Comparison of ENCODE assay signal across 30 cellular contexts in genomic region chr4:117479673-117480072, GRCh38.
DNase-seq lines count a peak whose midpoint lies in the region; ATAC-seq, FAIRE-seq and TF ChIP-seq lines count a peak whose summit lies in the region.
"Had no signal": no experiment of that assay in that cellular context is flagged by ENCODE, and none has a peak within 500 bp of the region (broad histone marks: within the 10 kb centered on the region; RNA-seq: fewer than 3 reads in every experiment).

No MANE protein-coding gene starts in this region.

- FAIRE-seq in HepG2 (lab: Jason Lieb, UNC) = no peak
- FAIRE-seq: astrocyte, HTR-8/SVneo had no signal

- H3K9me3 ChIP-seq in HepG2 (ENCODE audit: low read length) = no peaks in the 10 kb centered on the region
- H3K9me3 ChIP-seq in right lobe of liver = no peaks in the 10 kb centered on the region
- H3K9me3 ChIP-seq in naive thymus-derived CD4-positive, alpha-beta T cell (ENCODE audit: control insufficient read depth in 2 of 3, low read length in 3 of 3) = no peaks in the 10 kb centered on the region
- no peaks in the 10 kb centered on the region for H3K9me3 ChIP-seq in suprapubic skin
- H3K9me3 ChIP-seq: heart right ventricle, left lung, sigmoid colon had no signal

- H3K36me3 ChIP-seq in HepG2 (replicated peaks in 1 of 2; ENCODE audit: control insufficient read depth in 1 of 2, insufficient read depth in 2 of 2, low read length in 2 of 2) = no peaks in the 10 kb centered on the region
- no peaks in the 10 kb centered on the region for H3K36me3 ChIP-seq in right lobe of liver
- H3K36me3 ChIP-seq in GM23338 (ENCODE audit: insufficient read depth) = no peaks in the 10 kb centered on the region; the same call in 1 of the 2 replicates
- H3K36me3 ChIP-seq in naive thymus-derived CD4-positive, alpha-beta T cell (ENCODE audit: control insufficient read depth in 2 of 3, insufficient read depth in 3 of 3, low read length in 3 of 3) = no peaks in the 10 kb centered on the region
- no peaks in the 10 kb centered on the region for H3K36me3 ChIP-seq in suprapubic skin
- H3K36me3 ChIP-seq: heart right ventricle, left lung, sigmoid colon had no signal

- H3K4me1 Mint-ChIP-seq in GM23338 = peaks cover 12% of the 10 kb centered on the region
- H3K4me1 Mint-ChIP-seq in activated naive CD8-positive, alpha-beta T cell treated with anti-CD3 and anti-CD28 coated beads, Interleukin-2, amount 50 U/mL, for 24 hours = no peaks in the 10 kb centered on the region
- H3K4me1 Mint-ChIP-seq in naive thymus-derived CD4-positive, alpha-beta T cell = no peaks in the 10 kb centered on the region
- H3K4me1 Mint-ChIP-seq: central memory CD8-positive, alpha-beta T cell; stimulated activated effector memory CD8-positive, alpha-beta T cell treated with anti-CD3 and anti-CD28 coated beads, Interleukin-12 subunit alpha, Interleukin-12 subunit beta, amount 100 ng/mL, for 72 hours had no signal

- H3K27me3 Mint-ChIP-seq in GM23338 (ENCODE audit: insufficient read depth, low read depth, poor library complexity) = no peaks in the 10 kb centered on the region
- H3K27me3 Mint-ChIP-seq in activated naive CD8-positive, alpha-beta T cell treated with anti-CD3 and anti-CD28 coated beads, Interleukin-2, amount 50 U/mL, for 24 hours = no peaks in the 10 kb centered on the region
- H3K27me3 Mint-ChIP-seq in naive thymus-derived CD4-positive, alpha-beta T cell = no peaks in the 10 kb centered on the region
- H3K27me3 Mint-ChIP-seq: CD4-positive, alpha-beta memory T cell; central memory CD8-positive, alpha-beta T cell; natural killer cell treated with Interleukin-12 subunit alpha and Interleukin-12 subunit beta and Interleukin-15 and Interleukin-18, amount 100 ng/mL, for 72 hours had no signal

- no peaks in the 10 kb centered on the region for H3K9me2 ChIP-seq in GM23338 (ENCODE audit: insufficient read depth)

- DNase-seq in HepG2 (ENCODE audit: low spot score) (no peak), right lobe of liver (no peak), GM23338 (ENCODE audit: low spot score) (no peak), HK-2 (ENCODE audit: unreplicated experiment) (no peak), suprapubic skin (ENCODE audit: low spot score in 2 of 2) (no peak)
- DNase-seq in activated naive CD8-positive, alpha-beta T cell treated with anti-CD3 and anti-CD28 coated beads, Interleukin-2, amount 50 U/mL, for 24 hours = no peak
- DNase-seq in stimulated activated CD4-positive, alpha-beta T cell treated with anti-CD3 and anti-CD28 coated beads, Interleukin-1b, Interleukin-23, amount 100 ng/mL, for 48 hours = peak; percentile 5
- no peak for DNase-seq in naive thymus-derived CD4-positive, alpha-beta T cell
- DNase-seq: activated gamma-delta T cell treated with Interleukin-2 at 50 U/mL for 16 hours; CD4-positive, alpha-beta memory T cell; dorsolateral prefrontal cortex; GDM1; heart right ventricle; HFFc6; Karpas-422; left lung; midbrain; NCI-H1092 treated with DMSO at 0.1 percent for 48 hours; NCI-H1930; NCI-H226; NCI-H774; sigmoid colon had no signal

- H3K4me3 ChIP-seq in HepG2 (replicated peaks in 1 of 3; ENCODE audit: insufficient read depth in 1 of 3, low read depth in 2 of 3, low read length in 3 of 3) (no peak overlapping the region), right lobe of liver (no peak overlapping the region), GM23338 (no peak overlapping the region), suprapubic skin (no peak overlapping the region)
- H3K4me3 ChIP-seq in naive thymus-derived CD4-positive, alpha-beta T cell (ENCODE audit: low read length) = no peak overlapping the region
- H3K4me3 ChIP-seq: dorsolateral prefrontal cortex, heart right ventricle, left lung, sigmoid colon had no signal

- H3F3A ChIP-seq in GM23338 (replicated peaks; ENCODE audit: low read depth) = no peaks in the 10 kb centered on the region

- H3K4me2 ChIP-seq in HepG2 (ENCODE audit: low read depth, low read length) (no peak overlapping the region), GM23338 (no peak overlapping the region)

- BruUV-seq in HepG2 (replicated peaks; lab: Mats Ljungman, UMichigan) = no TSS peak

- H3K9ac ChIP-seq in HepG2 (ENCODE audit: insufficient read depth, low read depth, low read length) = no peak overlapping the region
- H3K9ac ChIP-seq: parathyroid adenoma had no signal

- in situ Hi-C loops in HepG2 (cut with HindIII; ENCODE audit: extremely low pct_ligation_motif_present, low pct_unique_long_range_greater_than_20kb) = no loop called here

- TF ChIP-seq EP300 in HepG2 (IDR thresholded peaks at IDR 0.05; ENCODE audit: low read depth in 2 of 2, low read length in 2 of 2) (no peak), HepG2 (CRISPR knock-in tag; IDR thresholded peaks at IDR 0.05; ENCODE audit: borderline replicate concordance) (no peak), suprapubic skin (IDR thresholded peaks at IDR 0.05) (no peak)

- H3K4me1 ChIP-seq in HepG2 (ENCODE audit: insufficient read depth, low read length) (no peaks in the 10 kb centered on the region), right lobe of liver (no peaks in the 10 kb centered on the region), GM23338 (ENCODE audit: insufficient read depth) (peaks cover 9% of the 10 kb centered on the region; the same call in 1 of the 2 replicates), suprapubic skin (no peaks in the 10 kb centered on the region)
- no peaks in the 10 kb centered on the region for H3K4me1 ChIP-seq in naive thymus-derived CD4-positive, alpha-beta T cell (ENCODE audit: control insufficient read depth in 2 of 2, insufficient read depth in 2 of 2, low read length in 2 of 2)
- H3K4me1 ChIP-seq: heart right ventricle, left lung, parathyroid adenoma, sigmoid colon had no signal

- no peaks in the 10 kb centered on the region for H3K9me3 Mint-ChIP-seq in GM23338
- H3K9me3 Mint-ChIP-seq in activated naive CD8-positive, alpha-beta T cell treated with anti-CD3 and anti-CD28 coated beads, Interleukin-2, amount 50 U/mL, for 24 hours = no peaks in the 10 kb centered on the region
- H3K9me3 Mint-ChIP-seq in naive thymus-derived CD4-positive, alpha-beta T cell = peaks cover 0 to 13% (median 0%) of the 10 kb centered on the region in 11 donors
- H3K9me3 Mint-ChIP-seq: WTC11 had no signal

- H3K27ac ChIP-seq in HepG2 (ENCODE audit: extremely low read length, insufficient read depth, low read length) = no peak overlapping the region
- no peak overlapping the region for H3K27ac ChIP-seq in right lobe of liver
- H3K27ac ChIP-seq in GM23338 (ENCODE audit: low read depth) = no peak overlapping the region
- H3K27ac ChIP-seq in naive thymus-derived CD4-positive, alpha-beta T cell (ENCODE audit: low read depth, low read length) = no peak overlapping the region
- H3K27ac ChIP-seq in suprapubic skin = no peak overlapping the region
- H3K27ac ChIP-seq: dorsolateral prefrontal cortex, heart right ventricle, left lung, parathyroid adenoma, RWPE1, sigmoid colon had no signal

- no peaks in the 10 kb centered on the region for H4K20me1 ChIP-seq in HepG2 (ENCODE audit: insufficient read depth, low read length)
- no peaks in the 10 kb centered on the region for H4K20me1 ChIP-seq in GM23338 (replicated peaks; ENCODE audit: insufficient read depth)

- no peak overlapping the region for H3K4me3 Mint-ChIP-seq in GM23338
- H3K4me3 Mint-ChIP-seq in activated naive CD8-positive, alpha-beta T cell treated with anti-CD3 and anti-CD28 coated beads, Interleukin-2, amount 50 U/mL, for 24 hours = no peak overlapping the region
- no peak overlapping the region for H3K4me3 Mint-ChIP-seq in naive thymus-derived CD4-positive, alpha-beta T cell
- H3K4me3 Mint-ChIP-seq: CD4-positive, alpha-beta memory T cell; central memory CD8-positive, alpha-beta T cell; HFFc6; natural killer cell treated with Interleukin-12 subunit alpha and Interleukin-12 subunit beta and Interleukin-15 and Interleukin-18, amount 100 ng/mL, for 72 hours; stimulated activated effector memory CD8-positive, alpha-beta T cell treated with anti-CD3 and anti-CD28 coated beads, Interleukin-12 subunit alpha, Interleukin-12 subunit beta, amount 100 ng/mL, for 72 hours; WTC11 had no signal

- H3K27ac Mint-ChIP-seq in GM23338 = no peak overlapping the region
- no peak overlapping the region for H3K27ac Mint-ChIP-seq in activated naive CD8-positive, alpha-beta T cell treated with anti-CD3 and anti-CD28 coated beads, Interleukin-2, amount 50 U/mL, for 24 hours
- H3K27ac Mint-ChIP-seq in naive thymus-derived CD4-positive, alpha-beta T cell = no peak overlapping the region
- H3K27ac Mint-ChIP-seq: CD4-positive, alpha-beta memory T cell; HFFc6; natural killer cell treated with Interleukin-12 subunit alpha and Interleukin-12 subunit beta and Interleukin-15 and Interleukin-18, amount 100 ng/mL, for 72 hours; stimulated activated effector memory CD8-positive, alpha-beta T cell treated with anti-CD3 and anti-CD28 coated beads, Interleukin-12 subunit alpha, Interleukin-12 subunit beta, amount 100 ng/mL, for 72 hours; WTC11 had no signal

- TF ChIP-seq CTCF in HepG2 (CRISPR knock-in tag; IDR thresholded peaks at IDR 0.05) (no peak), right lobe of liver (IDR thresholded peaks at IDR 0.05) (no peak), GM23338 (conservative IDR thresholded peaks at IDR 0.05; ENCODE audit: low read depth in 2 of 2) (no peak), suprapubic skin (IDR thresholded peaks at IDR 0.05) (no peak)

- H2AFZ ChIP-seq in HepG2 (ENCODE audit: low read length) = peak overlapping the region; percentile 5
- 0 out of 2 replicates have a peak overlapping the region, but pooled peaks have one; percentile 5 for H2AFZ ChIP-seq in GM23338
- H2AFZ ChIP-seq: parathyroid adenoma had no signal

- 21% methylated on average over 6 of the region's 6 CpGs for WGBS in HepG2 (ENCODE audit: low lambda C conversion rate)
- 80% methylated on average over 6 of the region's 6 CpGs for WGBS in right lobe of liver (ENCODE audit: insufficient coverage, low coverage, low lambda C conversion rate, missing lambda C conversion rate)
- WGBS in suprapubic skin = 69% methylated on average over 6 of the region's 6 CpGs

- H3K27me3 ChIP-seq in HepG2 (ENCODE audit: control insufficient read depth in 1 of 2, insufficient read depth in 2 of 2, low read length in 2 of 2) (no peaks in the 10 kb centered on the region), right lobe of liver (no peaks in the 10 kb centered on the region), GM23338 (ENCODE audit: insufficient read depth) (no peaks in the 10 kb centered on the region), suprapubic skin (no peaks in the 10 kb centered on the region)
- H3K27me3 ChIP-seq in naive thymus-derived CD4-positive, alpha-beta T cell (ENCODE audit: control insufficient read depth in 2 of 2, insufficient read depth in 2 of 2, low read length in 2 of 2) = no peaks in the 10 kb centered on the region
- H3K27me3 ChIP-seq: dorsolateral prefrontal cortex, heart right ventricle, left lung, sigmoid colon had no signal

- CTCF ChIA-PET in HepG2 (lab: Yijun Ruan, JAX; ENCODE audit: low intra/inter-chr PET ratio, low total read pairs) = no interaction called here
- CTCF ChIA-PET in naive thymus-derived CD4-positive, alpha-beta T cell (lab: Charles Lee) = no interaction called here

- no peak for TF ChIP-seq RAD21 in HepG2 (CRISPR knock-in tag; IDR thresholded peaks at IDR 0.05)

- intact Hi-C loops in HepG2 (cut with micrococcal nuclease; ENCODE audit: unreplicated experiment) (no loop called here), right lobe of liver (cut with DNase I) (no loop called here)
- intact Hi-C loops in naive thymus-derived CD4-positive, alpha-beta T cell (cut with micrococcal nuclease) = no loop called here

- ATAC-seq in HepG2 = no peak
- no peak for ATAC-seq in right lobe of liver
- ATAC-seq in GM23338 = no peak
- ATAC-seq in activated naive CD8-positive, alpha-beta T cell treated with anti-CD3 and anti-CD28 coated beads, Interleukin-2, amount 50 U/mL, for 24 hours = peak; percentile 36
- no peak for ATAC-seq in naive thymus-derived CD4-positive, alpha-beta T cell
- ATAC-seq: heart right ventricle; left lung; natural killer cell treated with Interleukin-12 subunit alpha and Interleukin-12 subunit beta and Interleukin-15 and Interleukin-18, amount 100 ng/mL, for 72 hours; stimulated activated effector memory CD8-positive, alpha-beta T cell treated with anti-CD3 and anti-CD28 coated beads, Interleukin-12 subunit alpha, Interleukin-12 subunit beta, amount 100 ng/mL, for 72 hours; WTC11 had no signal

- TF ChIP-seq POLR2A in HepG2 (IDR thresholded peaks at IDR 0.05; ENCODE audit: insufficient read depth in 1 of 2, low read depth in 2 of 2, low read length in 2 of 2) (no peak), right lobe of liver (IDR thresholded peaks at IDR 0.05) (no peak), suprapubic skin (IDR thresholded peaks at IDR 0.05) (no peak)

- no peaks in the 10 kb centered on the region for H3K36me3 Mint-ChIP-seq in GM23338 (ENCODE audit: low read depth)
- no peaks in the 10 kb centered on the region for H3K36me3 Mint-ChIP-seq in activated naive CD8-positive, alpha-beta T cell treated with anti-CD3 and anti-CD28 coated beads, Interleukin-2, amount 50 U/mL, for 24 hours (ENCODE audit: low read depth)
- no peaks in the 10 kb centered on the region for H3K36me3 Mint-ChIP-seq in naive thymus-derived CD4-positive, alpha-beta T cell
- H3K36me3 Mint-ChIP-seq: CD4-positive, alpha-beta memory T cell; stimulated activated effector memory CD8-positive, alpha-beta T cell treated with anti-CD3 and anti-CD28 coated beads, Interleukin-12 subunit alpha, Interleukin-12 subunit beta, amount 100 ng/mL, for 72 hours; WTC11 had no signal

- H3K79me2 ChIP-seq in HepG2 (ENCODE audit: insufficient read depth, low read length) (no peaks in the 10 kb centered on the region), GM23338 (replicated peaks; ENCODE audit: insufficient read depth) (no peaks in the 10 kb centered on the region)
- H3K79me2 ChIP-seq: parathyroid adenoma had no signal

- POLR2A ChIA-PET in HepG2 (lab: Yijun Ruan, JAX) = no interaction called here
- POLR2A ChIA-PET in naive thymus-derived CD4-positive, alpha-beta T cell (lab: Charles Lee) = no interaction called here
